ENCODE assay signal across 18 cellular contexts in genomic region chr10:15360566-15360965, GRCh38.
"Had no signal": no experiment of that assay in that cellular context is flagged by ENCODE, and none has a peak within 500 bp of the region (broad histone marks: within the 10 kb centered on the region; RNA-seq: fewer than 3 reads in every experiment).

No MANE protein-coding gene starts in this region.

- H3K36me3 ChIP-seq: colonic mucosa, heart left ventricle, neutrophil, spleen had no signal

- DNase-seq: colonic mucosa; effector CD4-positive, alpha-beta T cell; heart left ventricle; hippocampal formation; mammary epithelial cell; mucosa of descending colon; right cardiac atrium; spleen; stimulated activated CD4-positive, alpha-beta T cell treated with anti-CD3 and anti-CD28 coated beads, Interleukin-15, amount 100 ng/mL, for 24 hours; stimulated activated CD4-positive, alpha-beta T cell treated with anti-CD3 and anti-CD28 coated beads, Interleukin-1b, Interleukin-23, amount 100 ng/mL, for 48 hours; stimulated activated CD4-positive, alpha-beta T cell treated with anti-CD3 and anti-CD28 coated beads, Interleukin-4, amount 100 ng/mL, for 24 hours; stimulated activated naive B cell treated with anti-CD40 and anti-IgM and Interleukin-4, amounts not matched to agents 10 μg/mL and 1 μg/mL and 100 μg/mL, for 72 hours; trophoblast cell had no signal

- H3K27ac ChIP-seq: colonic mucosa, heart left ventricle, neutrophil, spleen had no signal

- H3K9me3 ChIP-seq: colonic mucosa, heart left ventricle, mucosa of descending colon, neutrophil, spleen had no signal

- H3K27me3 ChIP-seq: colonic mucosa, heart left ventricle had no signal

- H3K4me3 Mint-ChIP-seq: naive thymus-derived CD8-positive, alpha-beta T cell; stimulated activated naive B cell treated with anti-CD40 and anti-IgM and Interleukin-4, amounts not matched to agents 10 μg/mL and 1 μg/mL and 100 μg/mL, for 72 hours had no signal

- H3K27ac Mint-ChIP-seq: naive thymus-derived CD8-positive, alpha-beta T cell; progenitor cell of endocrine pancreas; stimulated activated naive B cell treated with anti-CD40 and anti-IgM and Interleukin-4, amounts not matched to agents 10 μg/mL and 1 μg/mL and 100 μg/mL, for 72 hours had no signal

- H3K9me3 Mint-ChIP-seq: naive thymus-derived CD8-positive, alpha-beta T cell; stimulated activated naive B cell treated with anti-CD40 and anti-IgM and Interleukin-4, amounts not matched to agents 10 μg/mL and 1 μg/mL and 100 μg/mL, for 72 hours had no signal

- FAIRE-seq: islet of Langerhans had no signal

- H3K36me3 Mint-ChIP-seq: stimulated activated naive B cell treated with anti-CD40 and anti-IgM and Interleukin-4, amounts not matched to agents 10 μg/mL and 1 μg/mL and 100 μg/mL, for 72 hours had no signal

- H3K4me1 ChIP-seq: colonic mucosa, spleen had no signal

- ATAC-seq: heart left ventricle, left lobe of liver, mucosa of descending colon, right cardiac atrium had no signal

- H3K4me1 Mint-ChIP-seq: stimulated activated naive B cell treated with anti-CD40 and anti-IgM and Interleukin-4, amounts not matched to agents 10 μg/mL and 1 μg/mL and 100 μg/mL, for 72 hours had no signal

- H3K4me3 ChIP-seq: colonic mucosa, heart left ventricle, mucosa of descending colon, spleen had no signal
